ENCODE assay signal across 33 cellular contexts in the genomic region with DNA sequence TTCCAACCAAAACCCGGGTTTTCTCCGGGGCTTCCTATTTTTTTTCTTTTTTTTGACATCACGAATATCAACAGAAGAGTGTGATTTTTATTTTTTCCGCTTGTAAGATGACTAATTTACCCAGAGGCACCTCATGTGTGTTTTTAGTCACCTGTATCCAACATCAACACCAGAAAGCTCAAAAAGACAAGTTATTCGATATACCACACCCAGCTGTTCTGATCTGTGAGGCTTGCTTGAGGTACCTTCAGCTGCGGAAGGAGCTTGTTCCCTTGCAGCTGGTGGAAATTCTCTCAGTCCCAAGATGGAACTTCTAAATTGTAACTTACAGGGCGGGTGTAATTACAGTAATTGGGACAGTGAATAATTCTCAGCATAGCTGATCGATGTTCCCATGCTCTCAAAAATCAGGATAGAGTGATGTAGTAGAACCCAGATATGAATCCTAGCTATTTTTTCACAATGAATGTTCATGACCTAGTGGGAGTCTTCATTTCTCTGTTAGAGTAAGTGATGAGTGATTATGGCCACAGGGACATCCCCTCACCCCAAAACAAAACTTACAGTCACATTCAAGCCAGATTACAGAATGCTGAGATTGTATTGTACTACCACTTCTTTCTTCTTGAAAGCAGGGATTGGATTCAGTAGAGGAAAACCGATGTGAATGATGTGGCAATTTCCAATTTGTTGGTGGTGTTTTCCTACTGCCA.
"Had no signal": no experiment of that assay in that cellular context is flagged by ENCODE, and none has a peak within 500 bp of the region (broad histone marks: within the 10 kb centered on the region; RNA-seq: fewer than 3 reads in every experiment).

No MANE protein-coding gene starts in this region.

- ATAC-seq: activated CD4-positive, CD25-positive, alpha-beta regulatory T cell treated with anti-CD3 and anti-CD28 coated beads, Interleukin-2, amount 50 U/mL, for 24 hours; activated CD8-positive, alpha-beta T cell treated with anti-CD3 and anti-CD28 coated beads for 36 hours; gastroesophageal sphincter; heart right ventricle; T-helper 17 cell had no signal

- H3K27me3 Mint-ChIP-seq: activated B cell treated with CpG ODN at 0.5 μM for 24 hours; brain; dendritic cell treated with granulocyte-macrophage colony-stimulating factor and Interleukin-4, amounts not matched to agents 40 ng/mL and 50 ng/mL, for 4 days had no signal

- DNase-seq: activated B cell treated with CpG ODN at 0.5 μM for 24 hours; activated CD4-positive, alpha-beta T cell treated with anti-CD3 and anti-CD28 coated beads for 4 hours; activated CD4-positive, alpha-beta T cell treated with anti-CD3 and anti-CD28 coated beads, Interleukin-2, amount 10 ng/mL, durations not matched to agents 7 days and 5 days; activated CD4-positive, alpha-beta T cell treated with anti-CD3 and anti-CD28 coated beads, Interleukin-2, amount 50 U/mL, for 48 hours; activated CD8-positive, alpha-beta memory T cell treated with anti-CD3 and anti-CD28 coated beads for 24 hours; activated CD8-positive, alpha-beta T cell treated with anti-CD3 and anti-CD28 coated beads for 36 hours; activated effector memory CD4-positive, alpha-beta T cell treated with Interleukin-2 at 50 U/mL for 16 hours; activated gamma-delta T cell treated with Interleukin-2 at 50 U/mL for 16 hours; activated naive CD4-positive, alpha-beta T cell treated with Interleukin-2 at 50 U/mL for 16 hours; activated naive CD8-positive, alpha-beta T cell treated with anti-CD3 and anti-CD28 coated beads, Interleukin-2, amount 10 ng/mL, durations not matched to agents 7 days and 5 days; activated T-cell treated with anti-CD3 and anti-CD28 coated beads, Interleukin-2, amount 50 U/mL, for 48 hours; dorsolateral prefrontal cortex; effector memory CD4-positive, alpha-beta T cell; endodermal cell; erythroblast; esophagus squamous epithelium; foreskin melanocyte; heart right ventricle; T-helper 1 cell; T-helper 17 cell; T1000; WERI-Rb-1 had no signal

- H3K4me1 Mint-ChIP-seq: activated B cell treated with CpG ODN at 0.5 μM for 24 hours; activated CD4-positive, alpha-beta T cell treated with anti-CD3 and anti-CD28 coated beads, Interleukin-2, amount 10 ng/mL, durations not matched to agents 7 days and 5 days; activated naive CD8-positive, alpha-beta T cell treated with anti-CD3 and anti-CD28 coated beads, Interleukin-2, amount 10 ng/mL, durations not matched to agents 7 days and 5 days; central memory CD8-positive, alpha-beta T cell; T-helper 17 cell had no signal

- H3K27ac Mint-ChIP-seq: activated B cell treated with CpG ODN at 0.5 μM for 24 hours; activated CD4-positive, alpha-beta T cell treated with anti-CD3 and anti-CD28 coated beads, Interleukin-2, amount 10 ng/mL, durations not matched to agents 7 days and 5 days; activated CD8-positive, alpha-beta T cell treated with anti-CD3 and anti-CD28 coated beads for 36 hours; activated naive CD4-positive, alpha-beta T cell treated with anti-CD3 and anti-CD28 coated beads, Interleukin-2, amount 50 U/mL, for 24 hours; activated naive CD8-positive, alpha-beta T cell treated with anti-CD3 and anti-CD28 coated beads, Interleukin-2, amount 10 ng/mL, durations not matched to agents 7 days and 5 days; dendritic cell treated with granulocyte-macrophage colony-stimulating factor and Interleukin-4, amounts not matched to agents 40 ng/mL and 50 ng/mL, for 4 days; endodermal cell; T-helper 17 cell; T-helper 2 cell treated with Interferon-gamma antibody and Interleukin-4, amounts not matched to agents 5 μg/mL and 100 μg/mL, for 36 hours had no signal

- H3K9me3 Mint-ChIP-seq: activated B cell treated with CpG ODN at 0.5 μM for 24 hours; activated CD4-positive, alpha-beta T cell treated with anti-CD3 and anti-CD28 coated beads, Interleukin-2, amount 10 ng/mL, durations not matched to agents 7 days and 5 days; activated CD8-positive, alpha-beta T cell treated with anti-CD3 and anti-CD28 coated beads for 36 hours; activated naive CD4-positive, alpha-beta T cell treated with anti-CD3 and anti-CD28 coated beads, Interleukin-2, amount 50 U/mL, for 24 hours; activated naive CD8-positive, alpha-beta T cell treated with anti-CD3 and anti-CD28 coated beads, Interleukin-2, amount 10 ng/mL, durations not matched to agents 7 days and 5 days; central memory CD8-positive, alpha-beta T cell; endodermal cell; T-helper 2 cell treated with Interferon-gamma antibody and Interleukin-4, amounts not matched to agents 5 μg/mL and 100 μg/mL, for 36 hours had no signal

- H3K36me3 Mint-ChIP-seq: activated naive CD4-positive, alpha-beta T cell treated with anti-CD3 and anti-CD28 coated beads, Interleukin-2, amount 50 U/mL, for 24 hours; activated naive CD8-positive, alpha-beta T cell treated with anti-CD3 and anti-CD28 coated beads, Interleukin-2, amount 10 ng/mL, durations not matched to agents 7 days and 5 days; brain had no signal

- H3K4me3 Mint-ChIP-seq: activated B cell treated with CpG ODN at 0.5 μM for 24 hours; activated CD4-positive, alpha-beta T cell treated with anti-CD3 and anti-CD28 coated beads, Interleukin-2, amount 10 ng/mL, durations not matched to agents 7 days and 5 days; activated CD8-positive, alpha-beta T cell treated with anti-CD3 and anti-CD28 coated beads for 36 hours; activated naive CD4-positive, alpha-beta T cell treated with anti-CD3 and anti-CD28 coated beads, Interleukin-2, amount 50 U/mL, for 24 hours; activated naive CD8-positive, alpha-beta T cell treated with anti-CD3 and anti-CD28 coated beads, Interleukin-2, amount 10 ng/mL, durations not matched to agents 7 days and 5 days; central memory CD8-positive, alpha-beta T cell; dendritic cell treated with granulocyte-macrophage colony-stimulating factor and Interleukin-4, amounts not matched to agents 40 ng/mL and 50 ng/mL, for 4 days; endodermal cell; T-helper 2 cell treated with Interferon-gamma antibody and Interleukin-4, amounts not matched to agents 5 μg/mL and 100 μg/mL, for 36 hours had no signal

- H3K4me3 ChIP-seq: ascending aorta, breast epithelium, coronary artery, dorsolateral prefrontal cortex, esophagus squamous epithelium, gastroesophageal sphincter, heart right ventricle, hepatocyte had no signal
